35 cellular contexts compared by ENCODE assay signal in the genomic region with DNA sequence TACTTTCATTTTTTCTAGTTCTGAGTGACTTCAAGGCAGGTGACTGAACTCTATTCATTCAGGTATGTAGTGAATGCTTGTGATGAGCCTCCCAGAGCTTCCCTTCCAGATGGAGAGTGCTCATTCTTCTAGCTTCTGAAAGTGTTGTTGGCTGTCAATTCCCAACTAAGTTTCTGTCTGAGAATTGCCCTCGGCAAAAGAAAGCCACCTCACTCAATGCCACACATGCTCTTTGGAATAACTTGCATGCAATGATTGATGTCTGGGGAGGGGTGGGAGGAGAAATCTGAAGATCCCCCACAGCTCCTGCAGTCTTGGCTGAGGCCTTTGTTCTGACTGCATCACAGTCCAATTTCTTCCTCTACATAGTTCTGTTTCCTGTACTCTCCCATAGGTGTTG.
"Had no signal": no experiment of that assay in that cellular context is flagged by ENCODE, and none has a peak within 500 bp of the region (broad histone marks: within the 10 kb centered on the region; RNA-seq: fewer than 3 reads in every experiment).

No MANE protein-coding gene starts in this region.

- H3K36me3 ChIP-seq: MG63, Peyer's patch, WERI-Rb-1 had no signal

- H3K9me3 Mint-ChIP-seq: activated CD4-positive, alpha-beta memory T cell treated with anti-CD3 and anti-CD28 coated beads, Interleukin-2, amount 10 ng/mL, durations not matched to agents 7 days and 5 days; activated naive CD4-positive, alpha-beta T cell treated with anti-CD3 and anti-CD28 coated beads, Interleukin-2, amount 10 ng/mL, durations not matched to agents 7 days and 5 days; activated naive CD8-positive, alpha-beta T cell treated with anti-CD3 and anti-CD28 coated beads, Interleukin-2, amount 50 U/mL, for 24 hours had no signal

- H3K4me1 ChIP-seq: Peyer's patch had no signal

- H3K27me3 ChIP-seq: MG63, Peyer's patch had no signal

- DNase-seq: activated CD4-positive, alpha-beta memory T cell treated with anti-CD3 and anti-CD28 coated beads, Interleukin-2, amount 10 ng/mL, durations not matched to agents 7 days and 5 days; activated CD4-positive, alpha-beta T cell treated with anti-CD3 and anti-CD28 coated beads for 1 hour; activated CD4-positive, alpha-beta T cell treated with anti-CD3 and anti-CD28 coated beads for 48 hours; activated CD4-positive, CD25-positive, alpha-beta regulatory T cell; activated CD8-positive, alpha-beta memory T cell treated with anti-CD3 and anti-CD28 coated beads for 24 hours; activated CD8-positive, alpha-beta memory T cell treated with anti-CD3 and anti-CD28 coated beads, Interleukin-2, amount 10 ng/mL, durations not matched to agents 7 days and 5 days; activated CD8-positive, alpha-beta memory T cell treated with anti-CD3 and anti-CD28 coated beads, Interleukin-2, amount 50 U/mL, for 48 hours; activated effector memory CD4-positive, alpha-beta T cell treated with Interleukin-2 at 50 U/mL for 16 hours; activated naive CD4-positive, alpha-beta T cell treated with anti-CD3 and anti-CD28 coated beads, Interleukin-2, amount 10 ng/mL, durations not matched to agents 7 days and 5 days; activated naive CD8-positive, alpha-beta T cell treated with anti-CD3 and anti-CD28 coated beads, Interleukin-2, amount 50 U/mL, for 24 hours; activated T-cell treated with anti-CD3 and anti-CD28 coated beads, Interleukin-2, amount 50 U/mL, for 48 hours; anterior cingulate cortex; caudate nucleus; Karpas-422; KBM-7; MG63; NCI-H1048; NCI-H1105 treated with DMSO at 0.1 percent for 48 hours; NCI-H1436; NCI-H1694 treated with DMSO at 0.1 percent for 48 hours; NCI-H2029; NCI-H345; NCI-H524 treated with DMSO at 0.1 percent for 48 hours; NK-92 treated with Interleukin-12 subunit alpha and Interleukin-12 subunit beta, amount 100 ng/mL, for 24 hours; PC-3; Peyer's patch; SIG-M5; SW 1271; T-helper 1 cell; T-helper 2 cell; T-helper 9 cell; WERI-Rb-1 had no signal

- H3K27ac ChIP-seq: Peyer's patch, RWPE1, WERI-Rb-1 had no signal

- H3K9me3 ChIP-seq: MG63, Peyer's patch had no signal

- H3K4me1 Mint-ChIP-seq: activated CD4-positive, alpha-beta memory T cell treated with anti-CD3 and anti-CD28 coated beads, Interleukin-2, amount 10 ng/mL, durations not matched to agents 7 days and 5 days; activated CD8-positive, alpha-beta memory T cell treated with anti-CD3 and anti-CD28 coated beads, Interleukin-2, amount 10 ng/mL, durations not matched to agents 7 days and 5 days; activated naive CD4-positive, alpha-beta T cell treated with anti-CD3 and anti-CD28 coated beads, Interleukin-2, amount 10 ng/mL, durations not matched to agents 7 days and 5 days; activated naive CD8-positive, alpha-beta T cell treated with anti-CD3 and anti-CD28 coated beads, Interleukin-2, amount 50 U/mL, for 24 hours had no signal

- H3K27me3 Mint-ChIP-seq: activated CD4-positive, alpha-beta memory T cell treated with anti-CD3 and anti-CD28 coated beads, Interleukin-2, amount 10 ng/mL, durations not matched to agents 7 days and 5 days; activated CD8-positive, alpha-beta memory T cell treated with anti-CD3 and anti-CD28 coated beads, Interleukin-2, amount 10 ng/mL, durations not matched to agents 7 days and 5 days; activated naive CD4-positive, alpha-beta T cell treated with anti-CD3 and anti-CD28 coated beads, Interleukin-2, amount 10 ng/mL, durations not matched to agents 7 days and 5 days; activated naive CD8-positive, alpha-beta T cell; activated naive CD8-positive, alpha-beta T cell treated with anti-CD3 and anti-CD28 coated beads, Interleukin-2, amount 50 U/mL, for 24 hours; brain had no signal

- H3K36me3 Mint-ChIP-seq: activated CD8-positive, alpha-beta memory T cell treated with anti-CD3 and anti-CD28 coated beads, Interleukin-2, amount 10 ng/mL, durations not matched to agents 7 days and 5 days; activated naive CD4-positive, alpha-beta T cell treated with anti-CD3 and anti-CD28 coated beads, Interleukin-2, amount 10 ng/mL, durations not matched to agents 7 days and 5 days; activated naive CD8-positive, alpha-beta T cell; brain had no signal

- H3K4me3 Mint-ChIP-seq: activated CD4-positive, alpha-beta memory T cell treated with anti-CD3 and anti-CD28 coated beads, Interleukin-2, amount 10 ng/mL, durations not matched to agents 7 days and 5 days; activated CD8-positive, alpha-beta memory T cell treated with anti-CD3 and anti-CD28 coated beads, Interleukin-2, amount 10 ng/mL, durations not matched to agents 7 days and 5 days; activated naive CD4-positive, alpha-beta T cell treated with anti-CD3 and anti-CD28 coated beads, Interleukin-2, amount 10 ng/mL, durations not matched to agents 7 days and 5 days; activated naive CD8-positive, alpha-beta T cell; activated naive CD8-positive, alpha-beta T cell treated with anti-CD3 and anti-CD28 coated beads, Interleukin-2, amount 50 U/mL, for 24 hours; brain had no signal

- H3K4me3 ChIP-seq: MG63, Peyer's patch had no signal

- H3K27ac Mint-ChIP-seq: activated CD4-positive, alpha-beta memory T cell treated with anti-CD3 and anti-CD28 coated beads, Interleukin-2, amount 10 ng/mL, durations not matched to agents 7 days and 5 days; activated CD8-positive, alpha-beta memory T cell treated with anti-CD3 and anti-CD28 coated beads, Interleukin-2, amount 10 ng/mL, durations not matched to agents 7 days and 5 days; activated naive CD4-positive, alpha-beta T cell treated with anti-CD3 and anti-CD28 coated beads, Interleukin-2, amount 10 ng/mL, durations not matched to agents 7 days and 5 days; activated naive CD8-positive, alpha-beta T cell; activated naive CD8-positive, alpha-beta T cell treated with anti-CD3 and anti-CD28 coated beads, Interleukin-2, amount 50 U/mL, for 24 hours; brain had no signal
